13 cellular contexts compared by ENCODE assay signal in genomic region chr10:62019685-62020361, GRCh38.
DNase-seq lines count a peak whose midpoint lies in the region; ATAC-seq and TF ChIP-seq lines count a peak whose summit lies in the region.
"Had no signal": no experiment of that assay in that cellular context is flagged by ENCODE, and none has a peak within 500 bp of the region (broad histone marks: within the 10 kb centered on the region; RNA-seq: fewer than 3 reads in every experiment).

No MANE protein-coding gene starts in this region.

- H3K9me3 Mint-ChIP-seq in activated naive CD4-positive, alpha-beta T cell treated with anti-CD3 and anti-CD28 coated beads, Interleukin-2, amount 50 U/mL, for 24 hours: peaks cover 6% of the 10 kb centered on the region
- H3K9me3 Mint-ChIP-seq in type B pancreatic cell: peaks cover 14% of the 10 kb centered on the region
- no peaks in the 10 kb centered on the region for H3K9me3 Mint-ChIP-seq in CD8-positive, alpha-beta T cell
- H3K9me3 Mint-ChIP-seq: CD14-positive monocyte had no signal

- peak overlapping the region; percentile 32 for H3K27ac ChIP-seq in lower lobe of right lung
- no peak overlapping the region for H3K27ac ChIP-seq in CD8-positive, alpha-beta T cell (ENCODE audit: low read depth, low read length)

- peak overlapping the region; percentile 100 for H3K27ac Mint-ChIP-seq in activated naive CD4-positive, alpha-beta T cell treated with anti-CD3 and anti-CD28 coated beads, Interleukin-2, amount 50 U/mL, for 24 hours
- peak overlapping the region; percentile 60 for H3K27ac Mint-ChIP-seq in type B pancreatic cell
- no peak overlapping the region for H3K27ac Mint-ChIP-seq in CD8-positive, alpha-beta T cell

- intact Hi-C loops in lower lobe of right lung (cut with DNase I): no loop called here
- intact Hi-C loops in CD8-positive, alpha-beta T cell (cut with DNase I, micrococcal nuclease): loop anchor here in 1 of 2 experiments (10.0 kb wide), 1 partner anchor 275 kb away; no protein-coding TSS in a partner anchor

- CTCF ChIA-PET in CD8-positive, alpha-beta T cell (lab: Charles Lee): interaction anchor here (1.4 to 1.6 kb wide), 2 partner anchors 122 to 226 kb away, joined by 3 read pairs; no protein-coding TSS in a partner anchor

- peaks cover 69% of the 10 kb centered on the region for H3K4me1 ChIP-seq in adipocyte (ENCODE audit: control insufficient read depth, insufficient read depth, low read length)
- H3K4me1 ChIP-seq in lower lobe of right lung: peaks cover 33% of the 10 kb centered on the region
- no peaks in the 10 kb centered on the region for H3K4me1 ChIP-seq in CD8-positive, alpha-beta T cell (ENCODE audit: insufficient read depth, low read length)

- H3K27me3 ChIP-seq in adipocyte (replicated peaks; ENCODE audit: control insufficient read depth, insufficient read depth, low read length) (no peaks in the 10 kb centered on the region), lower lobe of right lung (ENCODE audit: low read depth) (no peaks in the 10 kb centered on the region)
- no peaks in the 10 kb centered on the region for H3K27me3 ChIP-seq in CD8-positive, alpha-beta T cell (ENCODE audit: insufficient read depth, low read length)

- H3K4me3 ChIP-seq in adipocyte (ENCODE audit: low read length): peak overlapping the region; percentile 34
- H3K4me3 ChIP-seq in lower lobe of right lung: no peak overlapping the region
- no peak overlapping the region for H3K4me3 ChIP-seq in CD8-positive, alpha-beta T cell (ENCODE audit: low read depth, low read length)

- peaks cover 86% of the 10 kb centered on the region for H3K4me1 Mint-ChIP-seq in activated naive CD4-positive, alpha-beta T cell treated with anti-CD3 and anti-CD28 coated beads, Interleukin-2, amount 50 U/mL, for 24 hours
- H3K4me1 Mint-ChIP-seq in type B pancreatic cell (ENCODE audit: unreplicated experiment): peaks cover 43% of the 10 kb centered on the region
- H3K4me1 Mint-ChIP-seq in CD8-positive, alpha-beta T cell (ENCODE audit: low read depth): peaks cover 35% of the 10 kb centered on the region

- H3K36me3 Mint-ChIP-seq in activated naive CD4-positive, alpha-beta T cell treated with anti-CD3 and anti-CD28 coated beads, Interleukin-2, amount 50 U/mL, for 24 hours: peaks cover 27% of the 10 kb centered on the region
- peaks cover 14% of the 10 kb centered on the region for H3K36me3 Mint-ChIP-seq in type B pancreatic cell
- H3K36me3 Mint-ChIP-seq in CD8-positive, alpha-beta T cell: peaks cover 10% of the 10 kb centered on the region

- H3K9me3 ChIP-seq in adipocyte (ENCODE audit: control insufficient read depth, low read length) (peaks cover 8% of the 10 kb centered on the region), lower lobe of right lung (no peaks in the 10 kb centered on the region)
- no peaks in the 10 kb centered on the region for H3K9me3 ChIP-seq in CD8-positive, alpha-beta T cell (ENCODE audit: low read length)

- POLR2A ChIA-PET in CD8-positive, alpha-beta T cell (lab: Charles Lee): interaction anchor here (0.5 kb wide), 1 partner anchor 14 kb away, joined by 3 read pairs; no protein-coding TSS in a partner anchor

- H3K36me3 ChIP-seq in adipocyte (ENCODE audit: control insufficient read depth, insufficient read depth, low read length, severe bottlenecking) (no peaks in the 10 kb centered on the region), lower lobe of right lung (no peaks in the 10 kb centered on the region)
- H3K36me3 ChIP-seq in CD8-positive, alpha-beta T cell (ENCODE audit: insufficient read depth, low read length): no peaks in the 10 kb centered on the region

- H3K9ac ChIP-seq in adipocyte (ENCODE audit: low read length): peak overlapping the region; percentile 78

- peak overlapping the region; percentile 37 for H3K4me3 Mint-ChIP-seq in activated naive CD4-positive, alpha-beta T cell treated with anti-CD3 and anti-CD28 coated beads, Interleukin-2, amount 50 U/mL, for 24 hours
- peak overlapping the region; percentile 23 for H3K4me3 Mint-ChIP-seq in type B pancreatic cell
- no peak overlapping the region for H3K4me3 Mint-ChIP-seq in CD8-positive, alpha-beta T cell
- H3K4me3 Mint-ChIP-seq: CD14-positive monocyte had no signal

- DNase-seq in activated naive CD4-positive, alpha-beta T cell (lab: John Stamatoyannopoulos, UW): no peak
- DNase-seq in adipocyte (ENCODE audit: low read depth) (peak; percentile 52), lower lobe of right lung (no peak), type B pancreatic cell (ENCODE audit: extremely low spot score, unreplicated experiment) (no peak), kidney tubule cell (ENCODE audit: low spot score) (no peak), amygdala (lab: John Stamatoyannopoulos, UW) (no peak)
- no peak for DNase-seq in CD8-positive, alpha-beta T cell
- DNase-seq: activated CD8-positive, alpha-beta memory T cell treated with anti-CD3 and anti-CD28 coated beads, Interleukin-2, amount 50 U/mL, for 48 hours; Karpas-422; PC-3; stimulated activated naive CD4-positive, alpha-beta T cell treated with Interleukin-2 at 50 U/mL for 16 hours had no signal

- no peak for TF ChIP-seq CTCF in lower lobe of right lung (IDR thresholded peaks at IDR 0.05)
- no peak for TF ChIP-seq CTCF in type B pancreatic cell (conservative IDR thresholded peaks at IDR 0.05)
- no peak for TF ChIP-seq CTCF in CD8-positive, alpha-beta T cell (IDR thresholded peaks at IDR 0.05)

- H3K27me3 Mint-ChIP-seq in activated naive CD4-positive, alpha-beta T cell treated with anti-CD3 and anti-CD28 coated beads, Interleukin-2, amount 50 U/mL, for 24 hours: no peaks in the 10 kb centered on the region
- H3K27me3 Mint-ChIP-seq in type B pancreatic cell: no peaks in the 10 kb centered on the region
- H3K27me3 Mint-ChIP-seq in CD8-positive, alpha-beta T cell (ENCODE audit: low read depth): no peaks in the 10 kb centered on the region

- ATAC-seq in lower lobe of right lung: no peak
- ATAC-seq in CD8-positive, alpha-beta T cell: no peak
- ATAC-seq: PC-3 had no signal
